Comparison of ENCODE assay signal across 1 cellular context in the genomic region with DNA sequence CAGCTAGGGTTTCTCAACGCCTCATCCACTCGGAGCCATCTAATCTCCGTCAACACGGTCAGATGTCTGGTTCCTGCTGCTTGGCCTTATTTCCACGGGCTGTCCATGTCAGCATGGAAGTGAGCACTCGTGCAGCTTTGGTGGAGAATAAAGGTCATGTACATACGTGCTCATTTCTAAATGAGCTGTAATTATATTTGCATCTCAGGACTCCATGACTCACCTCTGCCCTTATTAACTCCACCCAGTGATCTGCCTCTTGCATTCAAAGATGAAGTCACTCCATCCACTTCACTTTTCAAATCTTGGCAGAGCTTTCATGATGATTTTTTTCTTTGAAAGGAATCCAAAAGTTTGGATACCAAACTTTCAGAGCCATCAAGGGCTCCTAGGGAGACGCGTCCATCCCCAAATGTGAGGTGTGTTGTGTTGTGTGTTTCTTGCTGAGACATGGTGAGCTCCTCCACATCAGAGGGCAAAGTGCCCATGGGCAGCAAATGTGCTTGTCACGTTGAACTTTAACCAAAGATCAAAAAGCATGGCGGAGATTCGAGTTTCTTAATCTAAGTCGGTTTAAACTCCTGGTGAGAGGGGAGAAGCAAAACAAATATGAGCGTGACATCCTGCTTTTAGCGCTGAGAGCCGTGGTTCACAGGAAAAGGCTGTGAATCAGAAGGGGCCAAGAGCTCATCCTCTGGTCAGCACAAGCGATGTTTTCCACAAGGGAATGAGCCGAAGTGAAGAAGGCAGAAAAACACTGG.
A peak's percentile ranks its signal among the peaks of the same experiment; 100 is the strongest.
TF ChIP-seq lines count a peak whose summit lies in the region.

No MANE protein-coding gene starts in this region.

TF ChIP-seq in HepG2, 621 proteins besides CTCF, POLR2A, EP300 and RAD21 (continued from another document and continues in another):
- no peak for TF ChIP-seq ZNF180 (CRISPR knock-in tag; IDR thresholded peaks at IDR 0.05; ENCODE audit: borderline replicate concordance, low read depth)
- TF ChIP-seq, protein P1, sequence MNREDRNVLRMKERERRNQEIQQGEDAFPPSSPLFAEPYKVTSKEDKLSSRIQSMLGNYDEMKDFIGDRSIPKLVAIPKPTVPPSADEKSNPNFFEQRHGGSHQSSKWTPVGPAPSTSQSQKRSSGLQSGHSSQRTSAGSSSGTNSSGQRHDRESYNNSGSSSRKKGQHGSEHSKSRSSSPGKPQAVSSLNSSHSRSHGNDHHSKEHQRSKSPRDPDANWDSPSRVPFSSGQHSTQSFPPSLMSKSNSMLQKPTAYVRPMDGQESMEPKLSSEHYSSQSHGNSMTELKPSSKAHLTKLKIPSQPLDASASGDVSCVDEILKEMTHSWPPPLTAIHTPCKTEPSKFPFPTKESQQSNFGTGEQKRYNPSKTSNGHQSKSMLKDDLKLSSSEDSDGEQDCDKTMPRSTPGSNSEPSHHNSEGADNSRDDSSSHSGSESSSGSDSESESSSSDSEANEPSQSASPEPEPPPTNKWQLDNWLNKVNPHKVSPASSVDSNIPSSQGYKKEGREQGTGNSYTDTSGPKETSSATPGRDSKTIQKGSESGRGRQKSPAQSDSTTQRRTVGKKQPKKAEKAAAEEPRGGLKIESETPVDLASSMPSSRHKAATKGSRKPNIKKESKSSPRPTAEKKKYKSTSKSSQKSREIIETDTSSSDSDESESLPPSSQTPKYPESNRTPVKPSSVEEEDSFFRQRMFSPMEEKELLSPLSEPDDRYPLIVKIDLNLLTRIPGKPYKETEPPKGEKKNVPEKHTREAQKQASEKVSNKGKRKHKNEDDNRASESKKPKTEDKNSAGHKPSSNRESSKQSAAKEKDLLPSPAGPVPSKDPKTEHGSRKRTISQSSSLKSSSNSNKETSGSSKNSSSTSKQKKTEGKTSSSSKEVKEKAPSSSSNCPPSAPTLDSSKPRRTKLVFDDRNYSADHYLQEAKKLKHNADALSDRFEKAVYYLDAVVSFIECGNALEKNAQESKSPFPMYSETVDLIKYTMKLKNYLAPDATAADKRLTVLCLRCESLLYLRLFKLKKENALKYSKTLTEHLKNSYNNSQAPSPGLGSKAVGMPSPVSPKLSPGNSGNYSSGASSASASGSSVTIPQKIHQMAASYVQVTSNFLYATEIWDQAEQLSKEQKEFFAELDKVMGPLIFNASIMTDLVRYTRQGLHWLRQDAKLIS (CRISPR knock-in tag; IDR thresholded peaks at IDR 0.05), result no peak
- TF ChIP-seq ZNF496 (CRISPR knock-in tag; IDR thresholded peaks at IDR 0.05; ENCODE audit: insufficient replicate concordance), result no peak
- TF ChIP-seq NRL (CRISPR knock-in tag; IDR thresholded peaks at IDR 0.05; ENCODE audit: borderline replicate concordance), result no peak
- no peak; the same call in 1 of the 2 replicates for TF ChIP-seq KMT2A (CRISPR knock-in tag; IDR thresholded peaks at IDR 0.05)
- TF ChIP-seq HCFC1 (IDR thresholded peaks at IDR 0.05; ENCODE audit: low read depth, low read length), result no peak
- TF ChIP-seq ELF1 (CRISPR knock-in tag; IDR thresholded peaks at IDR 0.05), result no peak
- TF ChIP-seq, protein P2, sequence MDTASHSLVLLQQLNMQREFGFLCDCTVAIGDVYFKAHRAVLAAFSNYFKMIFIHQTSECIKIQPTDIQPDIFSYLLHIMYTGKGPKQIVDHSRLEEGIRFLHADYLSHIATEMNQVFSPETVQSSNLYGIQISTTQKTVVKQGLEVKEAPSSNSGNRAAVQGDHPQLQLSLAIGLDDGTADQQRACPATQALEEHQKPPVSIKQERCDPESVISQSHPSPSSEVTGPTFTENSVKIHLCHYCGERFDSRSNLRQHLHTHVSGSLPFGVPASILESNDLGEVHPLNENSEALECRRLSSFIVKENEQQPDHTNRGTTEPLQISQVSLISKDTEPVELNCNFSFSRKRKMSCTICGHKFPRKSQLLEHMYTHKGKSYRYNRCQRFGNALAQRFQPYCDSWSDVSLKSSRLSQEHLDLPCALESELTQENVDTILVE (CRISPR knock-in tag; IDR thresholded peaks at IDR 0.05), result no peak
- TF ChIP-seq ZNF577 (CRISPR knock-in tag; IDR thresholded peaks at IDR 0.05; ENCODE audit: borderline replicate concordance, low read depth), result no peak
- TF ChIP-seq ZNF652 (CRISPR knock-in tag; IDR thresholded peaks at IDR 0.05; ENCODE audit: borderline replicate concordance, low read depth), result no peak; the same call in 1 of the 2 replicates
- no peak for TF ChIP-seq ZNF598 (CRISPR knock-in tag; IDR thresholded peaks at IDR 0.05; ENCODE audit: borderline replicate concordance)
- TF ChIP-seq, protein P3, sequence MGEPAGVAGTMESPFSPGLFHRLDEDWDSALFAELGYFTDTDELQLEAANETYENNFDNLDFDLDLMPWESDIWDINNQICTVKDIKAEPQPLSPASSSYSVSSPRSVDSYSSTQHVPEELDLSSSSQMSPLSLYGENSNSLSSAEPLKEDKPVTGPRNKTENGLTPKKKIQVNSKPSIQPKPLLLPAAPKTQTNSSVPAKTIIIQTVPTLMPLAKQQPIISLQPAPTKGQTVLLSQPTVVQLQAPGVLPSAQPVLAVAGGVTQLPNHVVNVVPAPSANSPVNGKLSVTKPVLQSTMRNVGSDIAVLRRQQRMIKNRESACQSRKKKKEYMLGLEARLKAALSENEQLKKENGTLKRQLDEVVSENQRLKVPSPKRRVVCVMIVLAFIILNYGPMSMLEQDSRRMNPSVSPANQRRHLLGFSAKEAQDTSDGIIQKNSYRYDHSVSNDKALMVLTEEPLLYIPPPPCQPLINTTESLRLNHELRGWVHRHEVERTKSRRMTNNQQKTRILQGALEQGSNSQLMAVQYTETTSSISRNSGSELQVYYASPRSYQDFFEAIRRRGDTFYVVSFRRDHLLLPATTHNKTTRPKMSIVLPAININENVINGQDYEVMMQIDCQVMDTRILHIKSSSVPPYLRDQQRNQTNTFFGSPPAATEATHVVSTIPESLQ (CRISPR knock-in tag; conservative IDR thresholded peaks at IDR 0.05), result no peak
- TF ChIP-seq ZMYM4 (CRISPR knock-in tag; IDR thresholded peaks at IDR 0.05), result peak; percentile 44; the same call in 1 of the 2 replicates
- TF ChIP-seq JUNB (CRISPR knock-in tag; IDR thresholded peaks at IDR 0.05; ENCODE audit: borderline replicate concordance), result no peak
- no peak for TF ChIP-seq TCF7L2 (IDR thresholded peaks at IDR 0.05; ENCODE audit: low read depth, low read length)
- no peak for TF ChIP-seq HNRNPLL (IDR thresholded peaks at IDR 0.05; ENCODE audit: low read depth, low read length, poor library complexity, severe bottlenecking)
- TF ChIP-seq, protein P4, sequence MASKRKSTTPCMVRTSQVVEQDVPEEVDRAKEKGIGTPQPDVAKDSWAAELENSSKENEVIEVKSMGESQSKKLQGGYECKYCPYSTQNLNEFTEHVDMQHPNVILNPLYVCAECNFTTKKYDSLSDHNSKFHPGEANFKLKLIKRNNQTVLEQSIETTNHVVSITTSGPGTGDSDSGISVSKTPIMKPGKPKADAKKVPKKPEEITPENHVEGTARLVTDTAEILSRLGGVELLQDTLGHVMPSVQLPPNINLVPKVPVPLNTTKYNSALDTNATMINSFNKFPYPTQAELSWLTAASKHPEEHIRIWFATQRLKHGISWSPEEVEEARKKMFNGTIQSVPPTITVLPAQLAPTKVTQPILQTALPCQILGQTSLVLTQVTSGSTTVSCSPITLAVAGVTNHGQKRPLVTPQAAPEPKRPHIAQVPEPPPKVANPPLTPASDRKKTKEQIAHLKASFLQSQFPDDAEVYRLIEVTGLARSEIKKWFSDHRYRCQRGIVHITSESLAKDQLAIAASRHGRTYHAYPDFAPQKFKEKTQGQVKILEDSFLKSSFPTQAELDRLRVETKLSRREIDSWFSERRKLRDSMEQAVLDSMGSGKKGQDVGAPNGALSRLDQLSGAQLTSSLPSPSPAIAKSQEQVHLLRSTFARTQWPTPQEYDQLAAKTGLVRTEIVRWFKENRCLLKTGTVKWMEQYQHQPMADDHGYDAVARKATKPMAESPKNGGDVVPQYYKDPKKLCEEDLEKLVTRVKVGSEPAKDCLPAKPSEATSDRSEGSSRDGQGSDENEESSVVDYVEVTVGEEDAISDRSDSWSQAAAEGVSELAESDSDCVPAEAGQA (IDR thresholded peaks at IDR 0.05; ENCODE audit: low read depth), result no peak
- TF ChIP-seq, protein P4 (CRISPR knock-in tag; IDR thresholded peaks at IDR 0.05; ENCODE audit: borderline replicate concordance), result no peak
- TF ChIP-seq SRSF4 (IDR thresholded peaks at IDR 0.05; ENCODE audit: low read depth, low read length, poor library complexity, severe bottlenecking), result no peak
- no peak for TF ChIP-seq MATR3 (CRISPR knock-in tag; IDR thresholded peaks at IDR 0.05)
- TF ChIP-seq TEAD3 (CRISPR knock-in tag; optimal IDR thresholded peaks at IDR 0.05; ENCODE audit: borderline replicate concordance), result no peak
- TF ChIP-seq, protein P5, sequence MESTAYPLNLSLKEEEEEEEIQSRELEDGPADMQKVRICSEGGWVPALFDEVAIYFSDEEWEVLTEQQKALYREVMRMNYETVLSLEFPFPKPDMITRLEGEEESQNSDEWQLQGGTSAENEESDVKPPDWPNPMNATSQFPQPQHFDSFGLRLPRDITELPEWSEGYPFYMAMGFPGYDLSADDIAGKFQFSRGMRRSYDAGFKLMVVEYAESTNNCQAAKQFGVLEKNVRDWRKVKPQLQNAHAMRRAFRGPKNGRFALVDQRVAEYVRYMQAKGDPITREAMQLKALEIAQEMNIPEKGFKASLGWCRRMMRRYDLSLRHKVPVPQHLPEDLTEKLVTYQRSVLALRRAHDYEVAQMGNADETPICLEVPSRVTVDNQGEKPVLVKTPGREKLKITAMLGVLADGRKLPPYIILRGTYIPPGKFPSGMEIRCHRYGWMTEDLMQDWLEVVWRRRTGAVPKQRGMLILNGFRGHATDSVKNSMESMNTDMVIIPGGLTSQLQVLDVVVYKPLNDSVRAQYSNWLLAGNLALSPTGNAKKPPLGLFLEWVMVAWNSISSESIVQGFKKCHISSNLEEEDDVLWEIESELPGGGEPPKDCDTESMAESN (CRISPR knock-in tag; conservative IDR thresholded peaks at IDR 0.05), result peak; percentile 55; the same call in 1 of the 2 replicates
- TF ChIP-seq HDAC1 (CRISPR knock-in tag; IDR thresholded peaks at IDR 0.05), result no peak
- no peak for TF ChIP-seq ZNF253 (CRISPR knock-in tag; IDR thresholded peaks at IDR 0.05; ENCODE audit: borderline replicate concordance)
- no peak for TF ChIP-seq FOXK2 (IDR thresholded peaks at IDR 0.05)
- no peak for TF ChIP-seq PLRG1 (conservative IDR thresholded peaks at IDR 0.05)
- no peak for TF ChIP-seq ZNF383 (CRISPR knock-in tag; IDR thresholded peaks at IDR 0.05; ENCODE audit: borderline replicate concordance)
- no peak for TF ChIP-seq ETV6 (CRISPR knock-in tag; conservative IDR thresholded peaks at IDR 0.05)
- no peak for TF ChIP-seq ZNF546 (CRISPR knock-in tag; conservative IDR thresholded peaks at IDR 0.05)
- TF ChIP-seq, protein P6, sequence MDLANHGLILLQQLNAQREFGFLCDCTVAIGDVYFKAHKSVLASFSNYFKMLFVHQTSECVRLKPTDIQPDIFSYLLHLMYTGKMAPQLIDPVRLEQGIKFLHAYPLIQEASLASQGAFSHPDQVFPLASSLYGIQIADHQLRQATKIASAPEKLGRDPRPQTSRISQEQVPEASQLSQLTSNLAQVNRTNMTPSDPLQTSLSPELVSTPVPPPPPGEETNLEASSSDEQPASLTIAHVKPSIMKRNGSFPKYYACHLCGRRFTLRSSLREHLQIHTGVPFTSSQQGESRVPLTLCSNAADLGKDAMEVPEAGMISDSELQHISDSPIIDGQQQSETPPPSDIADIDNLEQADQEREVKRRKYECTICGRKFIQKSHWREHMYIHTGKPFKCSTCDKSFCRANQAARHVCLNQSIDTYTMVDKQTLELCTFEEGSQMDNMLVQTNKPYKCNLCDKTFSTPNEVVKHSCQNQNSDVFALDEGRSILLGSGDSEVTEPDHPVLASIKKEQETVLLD (CRISPR knock-in tag; IDR thresholded peaks at IDR 0.05; ENCODE audit: low read depth), result no peak
- 0 out of 2 replicates have a peak, but pooled peaks have one; percentile 38 for TF ChIP-seq ZNF138 (CRISPR knock-in tag; IDR thresholded peaks at IDR 0.05; ENCODE audit: low read depth)
